ENCODE assay signal across 1 cellular context in the genomic region with DNA sequence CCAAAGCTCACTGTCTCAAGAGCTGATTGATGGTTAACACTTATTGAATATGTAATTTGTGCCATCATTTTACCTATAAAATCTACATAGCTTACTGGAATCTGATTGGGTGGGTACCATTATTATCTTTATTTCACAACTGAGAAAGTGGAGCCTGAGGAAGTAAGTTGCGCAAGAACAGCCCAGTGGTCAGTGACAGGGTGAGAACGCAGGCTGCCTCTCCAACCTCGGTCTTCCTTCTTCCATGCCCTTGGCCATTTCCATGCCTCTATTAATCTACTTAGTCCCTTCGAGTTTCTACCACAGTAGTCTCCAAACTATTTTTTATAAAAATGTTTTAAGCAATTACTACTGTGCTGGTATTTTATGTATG.
TF ChIP-seq lines count a peak whose summit lies in the region.

No MANE protein-coding gene starts in this region.

TF ChIP-seq in IMR-90, 13 proteins besides CTCF, POLR2A, EP300 and RAD21:
- TF ChIP-seq FOS (IDR thresholded peaks at IDR 0.05; ENCODE audit: low read depth, low read length) (no peak), NFE2L2 (IDR thresholded peaks at IDR 0.05; ENCODE audit: low read depth, low read length) (no peak), CHD1 (IDR thresholded peaks at IDR 0.05; ENCODE audit: low read depth, low read length) (no peak), MAFK (IDR thresholded peaks at IDR 0.05; ENCODE audit: low read depth, low read length) (no peak), CEBPB (IDR thresholded peaks at IDR 0.05; ENCODE audit: low read depth, low read length) (peak; percentile 93), BHLHE40 (IDR thresholded peaks at IDR 0.05; ENCODE audit: low read depth, low read length) (no peak)
- TF ChIP-seq, protein P1, sequence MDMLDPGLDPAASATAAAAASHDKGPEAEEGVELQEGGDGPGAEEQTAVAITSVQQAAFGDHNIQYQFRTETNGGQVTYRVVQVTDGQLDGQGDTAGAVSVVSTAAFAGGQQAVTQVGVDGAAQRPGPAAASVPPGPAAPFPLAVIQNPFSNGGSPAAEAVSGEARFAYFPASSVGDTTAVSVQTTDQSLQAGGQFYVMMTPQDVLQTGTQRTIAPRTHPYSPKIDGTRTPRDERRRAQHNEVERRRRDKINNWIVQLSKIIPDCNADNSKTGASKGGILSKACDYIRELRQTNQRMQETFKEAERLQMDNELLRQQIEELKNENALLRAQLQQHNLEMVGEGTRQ (IDR thresholded peaks at IDR 0.05; ENCODE audit: low read depth, low read length) = no peak
TF ChIP-seq in IMR-90: peak in this region for 1.
